ENCODE assay signal across 37 cellular contexts in genomic region chr13:84999252-84999651, GRCh38.
"Had no signal": no experiment of that assay in that cellular context is flagged by ENCODE, and none has a peak within 500 bp of the region (broad histone marks: within the 10 kb centered on the region; RNA-seq: fewer than 3 reads in every experiment).

No MANE protein-coding gene starts in this region.

- DNase-seq: activated effector memory CD4-positive, alpha-beta T cell treated with anti-CD3 and anti-CD28 coated beads, Interleukin-2, amount 50 U/mL, for 16 hours; activated effector memory CD4-positive, alpha-beta T cell treated with Interleukin-2 at 50 U/mL for 16 hours; activated gamma-delta T cell; activated gamma-delta T cell treated with Interleukin-2 at 50 U/mL for 16 hours; activated naive CD4-positive, alpha-beta T cell; activated naive CD4-positive, alpha-beta T cell treated with anti-CD3 and anti-CD28 coated beads for 36 hours; activated naive CD4-positive, alpha-beta T cell treated with anti-CD3 and anti-CD28 coated beads, Interleukin-2, amount 10 ng/mL, durations not matched to agents 7 days and 5 days; activated naive CD4-positive, alpha-beta T cell treated with anti-CD3 and anti-CD28 coated beads, Interleukin-2, amount 50 U/mL, for 16 hours; activated naive CD8-positive, alpha-beta T cell treated with anti-CD3 and anti-CD28 coated beads for 36 hours; activated naive CD8-positive, alpha-beta T cell treated with anti-CD3 and anti-CD28 coated beads, Interleukin-2, amount 10 ng/mL, durations not matched to agents 7 days and 5 days; activated naive CD8-positive, alpha-beta T cell treated with anti-CD3 and anti-CD28 coated beads, Interleukin-2, amount 50 U/mL, for 24 hours; activated T-cell treated with anti-CD3 and anti-CD28 coated beads for 4 hours; activated T-cell treated with anti-CD3 and anti-CD28 coated beads, Interleukin-2, amount 50 U/mL, for 1 hour; activated T-cell treated with anti-CD3 and anti-CD28 coated beads, Interleukin-2, amount 50 U/mL, for 24 hours; activated T-cell treated with anti-CD3 and anti-CD28 coated beads, Interleukin-2, amount 50 U/mL, for 4 hours; activated T-cell treated with anti-CD3 and anti-CD28 coated beads, Interleukin-2, amount 50 U/mL, for 48 hours; activated T-cell treated with anti-CD3 and anti-CD28 coated beads, Interleukin-2, amount 50 U/mL, for 72 hours; adrenal gland; amniotic stem cell; amygdala; anterior cingulate cortex; aorta; body of pancreas; brain microvascular endothelial cell; central memory CD4-positive, alpha-beta T cell; cerebellar nuclear complex had no signal

- H3K4me3 Mint-ChIP-seq: activated naive CD4-positive, alpha-beta T cell treated with anti-CD3 and anti-CD28 coated beads for 36 hours; activated naive CD4-positive, alpha-beta T cell treated with anti-CD3 and anti-CD28 coated beads, Interleukin-2, amount 10 ng/mL, durations not matched to agents 7 days and 5 days; activated naive CD4-positive, alpha-beta T cell treated with anti-CD3 and anti-CD28 coated beads, Interleukin-2, amount 50 U/mL, for 24 hours; activated naive CD8-positive, alpha-beta T cell; activated naive CD8-positive, alpha-beta T cell treated with anti-CD3 and anti-CD28 coated beads for 36 hours; activated naive CD8-positive, alpha-beta T cell treated with anti-CD3 and anti-CD28 coated beads, Interleukin-2, amount 10 ng/mL, durations not matched to agents 7 days and 5 days; activated naive CD8-positive, alpha-beta T cell treated with anti-CD3 and anti-CD28 coated beads, Interleukin-2, amount 50 U/mL, for 24 hours; activated T-cell treated with anti-CD3 and anti-CD28 coated beads, Interleukin-2, amount 50 U/mL, for 24 hours; activated T-cell treated with anti-CD3 and anti-CD28 coated beads, Interleukin-2, amount 50 U/mL, for 4 hours; activated T-cell treated with anti-CD3 and anti-CD28 coated beads, Interleukin-2, amount 50 U/mL, for 72 hours; activated T-helper 1 cell treated with anti-CD3 and anti-CD28 coated beads, Interleukin-12 subunit alpha, Interleukin-12 subunit beta, Interleukin-2, Interleukin-4 antibody, amounts not matched to agents 30 ng/mL and 10 ng/mL and 1 ng/mL, durations not matched to agents 14 hours and 24 hours and 36 hours; activated T-helper 17 cell treated with anti-CD3 and anti-CD28 coated beads, Interleukin-2, amount 50 U/mL, for 72 hours; brain; central memory CD8-positive, alpha-beta T cell had no signal

- H3K27me3 Mint-ChIP-seq: activated naive CD4-positive, alpha-beta T cell treated with anti-CD3 and anti-CD28 coated beads, Interleukin-2, amount 10 ng/mL, durations not matched to agents 7 days and 5 days; activated naive CD4-positive, alpha-beta T cell treated with anti-CD3 and anti-CD28 coated beads, Interleukin-2, amount 50 U/mL, for 24 hours; activated naive CD8-positive, alpha-beta T cell; activated naive CD8-positive, alpha-beta T cell treated with anti-CD3 and anti-CD28 coated beads for 36 hours; activated naive CD8-positive, alpha-beta T cell treated with anti-CD3 and anti-CD28 coated beads, Interleukin-2, amount 10 ng/mL, durations not matched to agents 7 days and 5 days; activated naive CD8-positive, alpha-beta T cell treated with anti-CD3 and anti-CD28 coated beads, Interleukin-2, amount 50 U/mL, for 24 hours; activated T-cell treated with anti-CD3 and anti-CD28 coated beads, Interleukin-2, amount 50 U/mL, for 24 hours; activated T-helper 17 cell treated with anti-CD3 and anti-CD28 coated beads, Interleukin-2, amount 50 U/mL, for 72 hours; brain; central memory CD8-positive, alpha-beta T cell had no signal

- ATAC-seq: activated naive CD4-positive, alpha-beta T cell treated with anti-CD3 and anti-CD28 coated beads, Interleukin-2, amount 50 U/mL, for 72 hours; activated naive CD8-positive, alpha-beta T cell treated with anti-CD3 and anti-CD28 coated beads, Interleukin-2, amount 50 U/mL, for 24 hours; activated T-cell treated with anti-CD3 and anti-CD28 coated beads, Interleukin-2, amount 50 U/mL, for 4 hours; activated T-cell treated with anti-CD3 and anti-CD28 coated beads, Interleukin-2, amount 50 U/mL, for 72 hours; activated T-helper 17 cell treated with anti-CD3 and anti-CD28 coated beads, Interleukin-2, amount 50 U/mL, for 72 hours; body of pancreas had no signal

- H3K27me3 ChIP-seq: adrenal gland, ascending aorta, body of pancreas, brain microvascular endothelial cell, breast epithelium, cardiac muscle cell had no signal

- H3K36me3 Mint-ChIP-seq: activated naive CD4-positive, alpha-beta T cell treated with anti-CD3 and anti-CD28 coated beads, Interleukin-2, amount 10 ng/mL, durations not matched to agents 7 days and 5 days; activated naive CD4-positive, alpha-beta T cell treated with anti-CD3 and anti-CD28 coated beads, Interleukin-2, amount 50 U/mL, for 24 hours; activated naive CD4-positive, alpha-beta T cell treated with anti-CD3 and anti-CD28 coated beads, Interleukin-2, amount 50 U/mL, for 72 hours; activated naive CD8-positive, alpha-beta T cell; activated naive CD8-positive, alpha-beta T cell treated with anti-CD3 and anti-CD28 coated beads for 36 hours; activated naive CD8-positive, alpha-beta T cell treated with anti-CD3 and anti-CD28 coated beads, Interleukin-2, amount 10 ng/mL, durations not matched to agents 7 days and 5 days; brain had no signal

- H3K4me3 ChIP-seq: adrenal gland, ascending aorta, body of pancreas, breast epithelium, cardiac muscle cell had no signal

- H3K9me3 ChIP-seq: adrenal gland, ascending aorta, body of pancreas, breast epithelium had no signal

- H3K27ac ChIP-seq: adrenal gland, ascending aorta, body of pancreas, brain microvascular endothelial cell, breast epithelium, cardiac muscle cell had no signal

- H3K27ac Mint-ChIP-seq: activated naive CD4-positive, alpha-beta T cell treated with anti-CD3 and anti-CD28 coated beads for 36 hours; activated naive CD4-positive, alpha-beta T cell treated with anti-CD3 and anti-CD28 coated beads, Interleukin-2, amount 10 ng/mL, durations not matched to agents 7 days and 5 days; activated naive CD4-positive, alpha-beta T cell treated with anti-CD3 and anti-CD28 coated beads, Interleukin-2, amount 50 U/mL, for 24 hours; activated naive CD4-positive, alpha-beta T cell treated with anti-CD3 and anti-CD28 coated beads, Interleukin-2, amount 50 U/mL, for 72 hours; activated naive CD8-positive, alpha-beta T cell; activated naive CD8-positive, alpha-beta T cell treated with anti-CD3 and anti-CD28 coated beads for 36 hours; activated naive CD8-positive, alpha-beta T cell treated with anti-CD3 and anti-CD28 coated beads, Interleukin-2, amount 10 ng/mL, durations not matched to agents 7 days and 5 days; activated naive CD8-positive, alpha-beta T cell treated with anti-CD3 and anti-CD28 coated beads, Interleukin-2, amount 50 U/mL, for 24 hours; activated T-cell treated with anti-CD3 and anti-CD28 coated beads, Interleukin-2, amount 50 U/mL, for 24 hours; activated T-cell treated with anti-CD3 and anti-CD28 coated beads, Interleukin-2, amount 50 U/mL, for 72 hours; activated T-helper 1 cell treated with anti-CD3 and anti-CD28 coated beads, Interleukin-12 subunit alpha, Interleukin-12 subunit beta, Interleukin-2, Interleukin-4 antibody, amounts not matched to agents 30 ng/mL and 10 ng/mL and 1 ng/mL, durations not matched to agents 14 hours and 24 hours and 36 hours; activated T-helper 17 cell treated with anti-CD3 and anti-CD28 coated beads, Interleukin-2, amount 50 U/mL, for 72 hours; activated T-helper 2 cell treated with anti-CD3 and anti-CD28 coated beads, Interferon-gamma antibody, Interleukin-2, Interleukin-4, amounts not matched to agents 10 μg/mL and 5 μg/mL and 100 μg/mL, durations not matched to agents 14 hours and 24 hours and 36 hours; brain had no signal

- H3K9me3 Mint-ChIP-seq: activated naive CD4-positive, alpha-beta T cell treated with anti-CD3 and anti-CD28 coated beads, Interleukin-2, amount 50 U/mL, for 24 hours; activated naive CD8-positive, alpha-beta T cell treated with anti-CD3 and anti-CD28 coated beads for 36 hours; activated naive CD8-positive, alpha-beta T cell treated with anti-CD3 and anti-CD28 coated beads, Interleukin-2, amount 10 ng/mL, durations not matched to agents 7 days and 5 days; activated T-cell treated with anti-CD3 and anti-CD28 coated beads, Interleukin-2, amount 50 U/mL, for 72 hours; activated T-helper 1 cell treated with anti-CD3 and anti-CD28 coated beads, Interleukin-12 subunit alpha, Interleukin-12 subunit beta, Interleukin-2, Interleukin-4 antibody, amounts not matched to agents 30 ng/mL and 10 ng/mL and 1 ng/mL, durations not matched to agents 14 hours and 24 hours and 36 hours; activated T-helper 17 cell treated with anti-CD3 and anti-CD28 coated beads, Interleukin-2, amount 50 U/mL, for 72 hours; brain had no signal

- H3K4me1 Mint-ChIP-seq: activated naive CD4-positive, alpha-beta T cell treated with anti-CD3 and anti-CD28 coated beads, Interleukin-2, amount 10 ng/mL, durations not matched to agents 7 days and 5 days; activated naive CD4-positive, alpha-beta T cell treated with anti-CD3 and anti-CD28 coated beads, Interleukin-2, amount 50 U/mL, for 24 hours; activated naive CD8-positive, alpha-beta T cell treated with anti-CD3 and anti-CD28 coated beads for 36 hours; activated naive CD8-positive, alpha-beta T cell treated with anti-CD3 and anti-CD28 coated beads, Interleukin-2, amount 10 ng/mL, durations not matched to agents 7 days and 5 days; activated naive CD8-positive, alpha-beta T cell treated with anti-CD3 and anti-CD28 coated beads, Interleukin-2, amount 50 U/mL, for 24 hours; activated T-helper 17 cell treated with anti-CD3 and anti-CD28 coated beads, Interleukin-2, amount 50 U/mL, for 72 hours; brain; central memory CD8-positive, alpha-beta T cell had no signal

- H3K4me1 ChIP-seq: adrenal gland, ascending aorta, body of pancreas, breast epithelium had no signal

- H3K36me3 ChIP-seq: adrenal gland, ascending aorta, brain microvascular endothelial cell, breast epithelium, cardiac muscle cell had no signal
